In genomic region chr10:12448729-12449391, GRCh38 we compare ENCODE assay signal across 1 cellular context.
TF ChIP-seq lines count a peak whose summit lies in the region.

No MANE protein-coding gene starts in this region.

TF ChIP-seq in HEK293, 187 proteins besides CTCF, POLR2A, EP300 and RAD21 (continued from another document and continues in another):
- TF ChIP-seq ZBTB49 (tag by site-specific recombination; IDR thresholded peaks at IDR 0.05; ENCODE audit: low read depth) (no peak), ZNF157 (tag by site-specific recombination; IDR thresholded peaks at IDR 0.05) (no peak), ZNF544 (tag by site-specific recombination; IDR thresholded peaks at IDR 0.05) (no peak), ZNF138 (tag by site-specific recombination; IDR thresholded peaks at IDR 0.05; ENCODE audit: borderline replicate concordance) (no peak), TCF7L2 (IDR thresholded peaks at IDR 0.05; ENCODE audit: borderline replicate concordance, low read depth, low read length) (no peak), REPIN1 (tag by site-specific recombination; IDR thresholded peaks at IDR 0.05; ENCODE audit: low read depth) (no peak), ZNF140 (tag by site-specific recombination; IDR thresholded peaks at IDR 0.05) (no peak), ZFP41 (tag by site-specific recombination; IDR thresholded peaks at IDR 0.05; ENCODE audit: borderline replicate concordance) (no peak), TSHZ1 (tag by site-specific recombination; IDR thresholded peaks at IDR 0.05; ENCODE audit: borderline replicate concordance) (peak; percentile 77), ZNF785 (tag by site-specific recombination; IDR thresholded peaks at IDR 0.05) (no peak), ZNF16 (tag by site-specific recombination; IDR thresholded peaks at IDR 0.05; ENCODE audit: low read depth) (no peak), ZSCAN4 (tag by site-specific recombination; IDR thresholded peaks at IDR 0.05) (peak; percentile 51; the same call in 1 of the 2 replicates), BCL11B (tag by site-specific recombination; IDR thresholded peaks at IDR 0.05; ENCODE audit: low read depth) (no peak), ZNF560 (tag by site-specific recombination; IDR thresholded peaks at IDR 0.05; ENCODE audit: borderline replicate concordance) (no peak), ZSCAN30 (tag by site-specific recombination; IDR thresholded peaks at IDR 0.05) (peak; percentile 64; the same call in 1 of the 2 replicates), ZNF521 (tag by site-specific recombination; IDR thresholded peaks at IDR 0.05) (no peak), WT1 (tag by site-specific recombination; IDR thresholded peaks at IDR 0.05) (no peak), ZNF148 (tag by site-specific recombination; IDR thresholded peaks at IDR 0.05; ENCODE audit: borderline replicate concordance) (no peak), ZNF248 (tag by site-specific recombination; IDR thresholded peaks at IDR 0.05) (no peak), ZNF768 (tag by site-specific recombination; IDR thresholded peaks at IDR 0.05) (peak; percentile 99), ZNF843 (tag by site-specific recombination; IDR thresholded peaks at IDR 0.05) (peak; percentile 93), ATF2 (tag by site-specific recombination; IDR thresholded peaks at IDR 0.05; ENCODE audit: low read depth) (peak; percentile 98), ZNF677 (tag by site-specific recombination; IDR thresholded peaks at IDR 0.05) (no peak), HOXD13 (CRISPR knock-in tag; IDR thresholded peaks at IDR 0.05; ENCODE audit: borderline replicate concordance) (no peak), ZBTB8A (tag by site-specific recombination; IDR thresholded peaks at IDR 0.05) (0 out of 2 replicates have a peak, but pooled peaks have one; percentile 42), ZNF558 (tag by site-specific recombination; IDR thresholded peaks at IDR 0.05) (peak; percentile 86), ZNF416 (tag by site-specific recombination; IDR thresholded peaks at IDR 0.05) (no peak), SP2 (tag by site-specific recombination; IDR thresholded peaks at IDR 0.05) (no peak), ZNF600 (tag by site-specific recombination; IDR thresholded peaks at IDR 0.05) (no peak; the same call in 1 of the 2 replicates), ZNF660 (tag by site-specific recombination; IDR thresholded peaks at IDR 0.05) (peak; percentile 89), KLF1 (tag by site-specific recombination; IDR thresholded peaks at IDR 0.05) (no peak), ZNF280D (tag by site-specific recombination; IDR thresholded peaks at IDR 0.05) (no peak), GLI2 (tag by site-specific recombination; IDR thresholded peaks at IDR 0.05; ENCODE audit: borderline replicate concordance, low read depth) (peak; percentile 89), ZNF423 (tag by site-specific recombination; IDR thresholded peaks at IDR 0.05) (no peak), ZNF658 (tag by site-specific recombination; IDR thresholded peaks at IDR 0.05) (no peak), ZXDB (tag by site-specific recombination; IDR thresholded peaks at IDR 0.05) (peak; percentile 91), ZNF518A (tag by site-specific recombination; conservative IDR thresholded peaks at IDR 0.05; ENCODE audit: low read depth) (peak; percentile 76), ZNF639 (tag by site-specific recombination; IDR thresholded peaks at IDR 0.05) (peak; percentile 98), KLF7 (tag by site-specific recombination; IDR thresholded peaks at IDR 0.05; ENCODE audit: borderline replicate concordance) (no peak), ZNF19 (tag by site-specific recombination; IDR thresholded peaks at IDR 0.05; ENCODE audit: low read depth) (no peak)
